26 cellular contexts compared by ENCODE assay signal in the genomic region with DNA sequence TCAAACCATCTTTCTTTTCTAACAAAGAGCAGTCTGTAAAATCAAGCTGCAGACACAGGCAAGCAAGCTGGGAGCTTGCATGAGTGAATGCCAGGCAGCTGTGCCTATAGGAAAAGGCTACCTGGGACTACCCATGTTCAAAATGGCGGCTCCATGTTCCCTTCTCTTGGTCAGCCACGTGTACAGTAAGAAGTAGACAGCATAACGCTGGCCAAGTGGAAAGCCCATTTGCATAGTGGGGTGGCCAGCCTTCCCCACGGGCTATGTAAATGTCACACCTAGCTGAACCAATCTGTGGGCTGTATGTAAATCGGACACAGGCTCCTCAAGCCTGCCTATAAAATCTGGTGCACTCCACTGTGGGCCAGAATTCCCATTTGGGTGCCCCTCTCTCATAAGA.
DNase-seq lines count a peak whose midpoint lies in the region; ATAC-seq, FAIRE-seq and TF ChIP-seq lines count a peak whose summit lies in the region.
"Had no signal": no experiment of that assay in that cellular context is flagged by ENCODE, and none has a peak within 500 bp of the region (broad histone marks: within the 10 kb centered on the region; RNA-seq: fewer than 3 reads in every experiment).

No MANE protein-coding gene starts in this region.

- intact Hi-C loops in HepG2 (cut with micrococcal nuclease; ENCODE audit: unreplicated experiment), result no loop called here
- intact Hi-C loops in right lobe of liver (cut with DNase I), result no loop called here
- intact Hi-C loops in OCI-LY7 (cut with micrococcal nuclease; ENCODE audit: unreplicated experiment), result no loop called here

- no peak overlapping the region for H3K4me3 Mint-ChIP-seq in activated CD4-positive, alpha-beta memory T cell treated with anti-CD3 and anti-CD28 coated beads, Interleukin-2, amount 10 ng/mL, durations not matched to agents 7 days and 5 days
- H3K4me3 Mint-ChIP-seq: activated B cell treated with CpG ODN at 0.5 μM for 24 hours; activated T-cell treated with anti-CD3 and anti-CD28 coated beads, Interleukin-2, amount 50 U/mL, for 24 hours; CD8-positive, alpha-beta T cell; H9; naive thymus-derived CD8-positive, alpha-beta T cell; T-helper 2 cell treated with Interferon-gamma antibody and Interleukin-4, amounts not matched to agents 5 μg/mL and 100 μg/mL, for 36 hours had no signal

- TF ChIP-seq EP300 in HepG2 (IDR thresholded peaks at IDR 0.05; ENCODE audit: low read depth in 2 of 2, low read length in 2 of 2) (no peak), HepG2 (CRISPR knock-in tag; IDR thresholded peaks at IDR 0.05; ENCODE audit: borderline replicate concordance) (no peak)

- H3K27ac Mint-ChIP-seq in activated CD4-positive, alpha-beta memory T cell treated with anti-CD3 and anti-CD28 coated beads, Interleukin-2, amount 10 ng/mL, durations not matched to agents 7 days and 5 days, result no peak overlapping the region
- H3K27ac Mint-ChIP-seq: activated B cell treated with CpG ODN at 0.5 μM for 24 hours; activated T-cell treated with anti-CD3 and anti-CD28 coated beads, Interleukin-2, amount 50 U/mL, for 24 hours; CD8-positive, alpha-beta T cell; H9; naive thymus-derived CD8-positive, alpha-beta T cell; T-helper 2 cell treated with Interferon-gamma antibody and Interleukin-4, amounts not matched to agents 5 μg/mL and 100 μg/mL, for 36 hours had no signal

- no peak overlapping the region for H3K9ac ChIP-seq in HepG2 (ENCODE audit: insufficient read depth, low read depth, low read length)
- H3K9ac ChIP-seq: parathyroid adenoma had no signal

- TF ChIP-seq RAD21 in HepG2 (CRISPR knock-in tag; IDR thresholded peaks at IDR 0.05), result no peak

- H3K4me1 ChIP-seq in HepG2 (ENCODE audit: insufficient read depth, low read length) (no peaks in the 10 kb centered on the region), right lobe of liver (no peaks in the 10 kb centered on the region), OCI-LY7 (ENCODE audit: insufficient read depth, low read length, poor library complexity, severe bottlenecking) (no peaks in the 10 kb centered on the region)
- H3K4me1 ChIP-seq: parathyroid adenoma, vagina had no signal

- H3K9me3 ChIP-seq in HepG2 (ENCODE audit: low read length), result no peaks in the 10 kb centered on the region
- H3K9me3 ChIP-seq in right lobe of liver, result no peaks in the 10 kb centered on the region
- no peaks in the 10 kb centered on the region for H3K9me3 ChIP-seq in OCI-LY7 (ENCODE audit: low read length)
- H3K9me3 ChIP-seq: vagina had no signal

- no peak for FAIRE-seq in HepG2 (lab: Jason Lieb, UNC)

- no peak; the same call in 2 of the 3 replicates for ATAC-seq in HepG2
- no peak for ATAC-seq in right lobe of liver
- ATAC-seq in HG03039 (IDR thresholded peaks at IDR 0.05; ENCODE audit: unreplicated experiment), result no peak
- ATAC-seq: CD8-positive, alpha-beta T cell; left cardiac atrium; naive thymus-derived CD8-positive, alpha-beta T cell; sciatic nerve had no signal

- CTCF ChIA-PET in HepG2 (lab: Yijun Ruan, JAX; ENCODE audit: low intra/inter-chr PET ratio, low total read pairs) (no interaction called here), OCI-LY7 (lab: Charles Lee; ENCODE audit: unreplicated experiment) (interaction anchor here (0.5 kb wide), 1 partner anchor 70 kb away, joined by 3 read pairs; no protein-coding TSS in a partner anchor)
- CTCF ChIA-PET in activated CD4-positive, alpha-beta memory T cell treated with anti-CD3 and anti-CD28 coated beads, Interleukin-2, amount 10 ng/mL, durations not matched to agents 7 days and 5 days (lab: Charles Lee), result interaction anchor here (0.7 kb wide), 1 partner anchor 278 kb away, joined by 3 read pairs; no protein-coding TSS in a partner anchor

- H3K27me3 ChIP-seq in HepG2 (ENCODE audit: control insufficient read depth in 1 of 2, insufficient read depth in 2 of 2, low read length in 2 of 2), result no peaks in the 10 kb centered on the region
- H3K27me3 ChIP-seq in right lobe of liver, result no peaks in the 10 kb centered on the region
- H3K27me3 ChIP-seq: cardiac muscle cell, vagina had no signal

- H3K27ac ChIP-seq in HepG2 (ENCODE audit: extremely low read length, insufficient read depth, low read length) (no peak overlapping the region), right lobe of liver (no peak overlapping the region), OCI-LY7 (ENCODE audit: low read depth, low read length, poor library complexity, severe bottlenecking) (no peak overlapping the region)
- H3K27ac ChIP-seq: cardiac muscle cell, parathyroid adenoma, vagina had no signal

- 0% methylated on average over 4 of the region's 5 CpGs for WGBS in HepG2 (ENCODE audit: low lambda C conversion rate)
- 61% methylated on average over 3 of the region's 5 CpGs for WGBS in right lobe of liver (ENCODE audit: insufficient coverage, low coverage, low lambda C conversion rate, missing lambda C conversion rate)

- H3K79me2 ChIP-seq in HepG2 (ENCODE audit: insufficient read depth, low read length) (no peaks in the 10 kb centered on the region), OCI-LY7 (ENCODE audit: insufficient read depth, low read depth, low read length) (no peaks in the 10 kb centered on the region)
- H3K79me2 ChIP-seq: parathyroid adenoma had no signal

- H3K9me2 ChIP-seq in OCI-LY7 (ENCODE audit: insufficient read depth, low read length), result no peaks in the 10 kb centered on the region

- H3K36me3 ChIP-seq in HepG2 (replicated peaks in 1 of 2; ENCODE audit: control insufficient read depth in 1 of 2, insufficient read depth in 2 of 2, low read length in 2 of 2) (no peaks in the 10 kb centered on the region), right lobe of liver (no peaks in the 10 kb centered on the region), OCI-LY7 (ENCODE audit: insufficient read depth, low read length) (no peaks in the 10 kb centered on the region)
- H3K36me3 ChIP-seq: cardiac muscle cell, vagina had no signal

- in situ Hi-C loops in HepG2 (cut with HindIII; ENCODE audit: extremely low pct_ligation_motif_present, low pct_unique_long_range_greater_than_20kb), result no loop called here

- TF ChIP-seq POLR2A in HepG2 (IDR thresholded peaks at IDR 0.05; ENCODE audit: insufficient read depth in 1 of 2, low read depth in 2 of 2, low read length in 2 of 2) (no peak), right lobe of liver (IDR thresholded peaks at IDR 0.05) (no peak)

- no peaks in the 10 kb centered on the region for H3K36me3 Mint-ChIP-seq in activated CD4-positive, alpha-beta memory T cell treated with anti-CD3 and anti-CD28 coated beads, Interleukin-2, amount 10 ng/mL, durations not matched to agents 7 days and 5 days (ENCODE audit: low read depth)
- H3K36me3 Mint-ChIP-seq: CD8-positive, alpha-beta T cell; naive thymus-derived CD8-positive, alpha-beta T cell had no signal

- H3K4me2 ChIP-seq in HepG2 (ENCODE audit: low read depth, low read length) (no peak overlapping the region), OCI-LY7 (ENCODE audit: low read length) (no peak overlapping the region)

- BruUV-seq in HepG2 (replicated peaks; lab: Mats Ljungman, UMichigan) (no TSS peak), OCI-LY7 (replicated peaks; lab: Mats Ljungman, UMichigan) (no TSS peak)

- H4K20me1 ChIP-seq in HepG2 (ENCODE audit: insufficient read depth, low read length) (no peaks in the 10 kb centered on the region), OCI-LY7 (ENCODE audit: insufficient read depth, low read length) (no peaks in the 10 kb centered on the region)

- no peaks in the 10 kb centered on the region for H3K9me3 Mint-ChIP-seq in activated CD4-positive, alpha-beta memory T cell treated with anti-CD3 and anti-CD28 coated beads, Interleukin-2, amount 10 ng/mL, durations not matched to agents 7 days and 5 days
- H3K9me3 Mint-ChIP-seq: activated B cell treated with CpG ODN at 0.5 μM for 24 hours; CD8-positive, alpha-beta T cell; H9; T-helper 2 cell treated with Interferon-gamma antibody and Interleukin-4, amounts not matched to agents 5 μg/mL and 100 μg/mL, for 36 hours had no signal

- DNase-seq in HepG2 (ENCODE audit: low spot score), result no peak
- no peak for DNase-seq in right lobe of liver
- peak; percentile 28 to 49 for DNase-seq in NCI-H1930 (lab: John Stamatoyannopoulos, UW)
- peak; percentile 6 for DNase-seq in SW480 (ENCODE audit: low spot score)
- no peak for DNase-seq in OCI-LY7 (ENCODE audit: low spot score)
- no peak for DNase-seq in HT-29 (ENCODE audit: low spot score)
- DNase-seq in activated CD4-positive, alpha-beta memory T cell treated with anti-CD3 and anti-CD28 coated beads, Interleukin-2, amount 10 ng/mL, durations not matched to agents 7 days and 5 days, result no peak
- DNase-seq: activated B cell treated with CpG ODN at 0.5 μM for 24 hours; activated CD4-positive, alpha-beta T cell treated with anti-CD3 and anti-CD28 coated beads, Interleukin-2, amount 50 U/mL, for 48 hours; activated naive CD4-positive, alpha-beta T cell; activated T-cell treated with anti-CD3 and anti-CD28 coated beads, Interleukin-2, amount 50 U/mL, for 24 hours; amniotic stem cell; CD8-positive, alpha-beta T cell; EL; H9; left cardiac atrium; naive thymus-derived CD8-positive, alpha-beta T cell; NCI-H187; NCI-H446 treated with DMSO at 0.1 percent for 48 hours; OCI-M1 had no signal

- no peak for TF ChIP-seq CTCF in HepG2 (CRISPR knock-in tag; IDR thresholded peaks at IDR 0.05)
- TF ChIP-seq CTCF in right lobe of liver (IDR thresholded peaks at IDR 0.05), result no peak
- TF ChIP-seq CTCF in OCI-LY7 (conservative IDR thresholded peaks at IDR 0.05; ENCODE audit: low read length), result no peak

- H3K27me3 Mint-ChIP-seq in activated CD4-positive, alpha-beta memory T cell treated with anti-CD3 and anti-CD28 coated beads, Interleukin-2, amount 10 ng/mL, durations not matched to agents 7 days and 5 days, result no peaks in the 10 kb centered on the region
- H3K27me3 Mint-ChIP-seq: activated B cell treated with CpG ODN at 0.5 μM for 24 hours; activated T-cell treated with anti-CD3 and anti-CD28 coated beads, Interleukin-2, amount 50 U/mL, for 24 hours; naive thymus-derived CD8-positive, alpha-beta T cell had no signal

- H3K4me1 Mint-ChIP-seq in activated CD4-positive, alpha-beta memory T cell treated with anti-CD3 and anti-CD28 coated beads, Interleukin-2, amount 10 ng/mL, durations not matched to agents 7 days and 5 days, result no peaks in the 10 kb centered on the region
- H3K4me1 Mint-ChIP-seq: activated B cell treated with CpG ODN at 0.5 μM for 24 hours; naive thymus-derived CD8-positive, alpha-beta T cell had no signal

- H2AFZ ChIP-seq in HepG2 (ENCODE audit: low read length) (peak overlapping the region; percentile 27), OCI-LY7 (ENCODE audit: low read length) (no peak overlapping the region)
- H2AFZ ChIP-seq: parathyroid adenoma had no signal

- POLR2A ChIA-PET in HepG2 (lab: Yijun Ruan, JAX) (no interaction called here), OCI-LY7 (lab: Charles Lee) (no interaction called here)
- POLR2A ChIA-PET in activated CD4-positive, alpha-beta memory T cell treated with anti-CD3 and anti-CD28 coated beads, Interleukin-2, amount 10 ng/mL, durations not matched to agents 7 days and 5 days (lab: Charles Lee), result no interaction called here

- H3K4me3 ChIP-seq in HepG2 (replicated peaks in 1 of 3; ENCODE audit: insufficient read depth in 1 of 3, low read depth in 2 of 3, low read length in 3 of 3) (no peak overlapping the region), right lobe of liver (no peak overlapping the region), OCI-LY7 (ENCODE audit: low read depth, low read length, poor library complexity, severe bottlenecking) (no peak overlapping the region)
- H3K4me3 ChIP-seq: cardiac muscle cell, vagina had no signal

TF ChIP-seq in HepG2, 621 proteins besides CTCF, POLR2A, EP300 and RAD21 (continues in another document):
- TF ChIP-seq HNRNPLL (IDR thresholded peaks at IDR 0.05; ENCODE audit: low read depth, low read length, poor library complexity, severe bottlenecking), result no peak

Comparison
In these comparisons a context has a peak if more than half of its experiments do, and no peak if none do; other contexts are left out.
1. DNase-seq: peak in NCI-H1930 (2 of 2) and SW480 (single experiment); none in HepG2 (single experiment), right lobe of liver (0 of 3), OCI-LY7 (single experiment), HT-29 (single experiment) and activated CD4-positive, alpha-beta memory T cell treated with anti-CD3 and anti-CD28 coated beads, Interleukin-2, amount 10 ng/mL, durations not matched to agents 7 days and 5 days (single experiment).